8 cellular contexts compared by ENCODE assay signal in genomic region chr3:9422712-9423424, GRCh38. TPM values are rescaled to one million over a fixed set of nuclear protein-coding genes. Genes with fewer than 3 reads are reported as not detected.
DNase-seq lines count a peak whose midpoint lies in the region; ATAC-seq, FAIRE-seq and TF ChIP-seq lines count a peak whose summit lies in the region.

No MANE protein-coding gene starts in this region.

- H3K4me2 ChIP-seq in A549, result peak overlapping the region; percentile 69

- peak overlapping the region; percentile 33 for H3K4me3 Mint-ChIP-seq in mesothelial cell of epicardium

- POLR2A ChIA-PET in A549 (lab: Yijun Ruan, JAX), result interaction anchor here (5.9 kb wide), 1 partner anchor 26 kb away, joined by 62 read pairs; the partner anchor contains the start of gene SETD5

- H3K4me1 Mint-ChIP-seq in mesothelial cell of epicardium, result peaks cover 34% of the 10 kb centered on the region

- no peak for TF ChIP-seq EP300 in A549 (IDR thresholded peaks at IDR 0.05)
- TF ChIP-seq EP300 in tibial nerve (IDR thresholded peaks at IDR 0.05), result peak; percentile 47 to 96

- peaks cover 11% of the 10 kb centered on the region for H3K36me3 Mint-ChIP-seq in mesothelial cell of epicardium

- peak overlapping the region; percentile 18; the same call in 1 of the 3 replicates for H3K4me3 ChIP-seq in A549
- no peak overlapping the region for H3K4me3 ChIP-seq in GM06990 (replicated peaks; ENCODE audit: low read depth, low read length)
- no peak overlapping the region for H3K4me3 ChIP-seq in epithelial cell of esophagus (ENCODE audit: low read length)
- H3K4me3 ChIP-seq in tibial nerve, result no peak overlapping the region

- H3K27ac ChIP-seq in A549, result peak overlapping the region; percentile 85 to 87
- peak overlapping the region; percentile 38 to 90 (median 78) for H3K27ac ChIP-seq in tibial nerve

- TF ChIP-seq POLR2A in A549 (IDR thresholded peaks at IDR 0.05; ENCODE audit: low read length) (no peak), tibial nerve (IDR thresholded peaks at IDR 0.05) (peak in 1 of 2 donors; percentile 42)

- no peaks in the 10 kb centered on the region for H3K27me3 ChIP-seq in GM06990 (replicated peaks; ENCODE audit: control insufficient read depth, insufficient read depth, low read length)
- H3K27me3 ChIP-seq in tibial nerve, result no peaks in the 10 kb centered on the region

- peaks cover 68% of the 10 kb centered on the region for H3K4me1 ChIP-seq in A549
- peaks cover 9 to 89% (median 33%) of the 10 kb centered on the region in 4 donors for H3K4me1 ChIP-seq in tibial nerve

- peak; percentile 59 to 61 for TF ChIP-seq RAD21 in A549 (conservative IDR thresholded peaks at IDR 0.05 in 1 of 2, IDR thresholded peaks at IDR 0.05 in 1 of 2)

- H3K36me3 ChIP-seq in GM06990 (ENCODE audit: control insufficient read depth, insufficient read depth, low read length) (peaks cover 4% of the 10 kb centered on the region), tibial nerve (peaks cover 0 to 16% (median 9%) of the 10 kb centered on the region in 3 donors)

- H3K27ac Mint-ChIP-seq in mesothelial cell of epicardium, result peak overlapping the region; percentile 99

- FAIRE-seq in A549 (lab: Jason Lieb, UNC) (peak; percentile 7), TTC549 (lab: Jason Lieb, UNC) (peak; percentile 61)

- H3K9me3 ChIP-seq in A549 (no peaks in the 10 kb centered on the region), tibial nerve (no peaks in the 10 kb centered on the region)

- CTCF ChIA-PET in A549 (lab: Yijun Ruan, JAX), result interaction anchor here (0.6 to 3.0 kb wide), 8 partner anchors 19 to 73 kb away, joined by 3 to 22 read pairs (median 5); no protein-coding TSS in a partner anchor

- no peaks in the 10 kb centered on the region for H3K9me3 Mint-ChIP-seq in mesothelial cell of epicardium

- H3K27me3 Mint-ChIP-seq in mesothelial cell of epicardium (ENCODE audit: low read depth), result no peaks in the 10 kb centered on the region

- WGBS in A549 (ENCODE audit: missing lambda C conversion rate), result 5% methylated on average over 5 of the region's 5 CpGs
- WGBS in tibial nerve, 2 donors, result 5 to 7% methylated on average over 5 of the region's 5 CpGs

- TF ChIP-seq CTCF in A549 (IDR thresholded peaks at IDR 0.05) (peak; percentile 60), GM06990 (IDR thresholded peaks at IDR 0.05; ENCODE audit: insufficient read depth, low read length, poor library complexity, severe bottlenecking) (peak; percentile 33), epithelial cell of esophagus (IDR thresholded peaks at IDR 0.05; ENCODE audit: insufficient read depth, low read depth, low read length, missing control alignments) (peak; percentile 64), mesothelial cell of epicardium (IDR thresholded peaks at IDR 0.05; ENCODE audit: unreplicated experiment) (peak; percentile 42), tibial nerve (IDR thresholded peaks at IDR 0.05) (peak; percentile 34 to 52 (median 49))

- DNase-seq in A549 (ENCODE audit: low read depth in 1 of 2, low spot score in 1 of 2) (peak; percentile 60 to 90), GM06990 (ENCODE audit: extremely low read depth, insufficient read length) (no peak), NCI-H1694 (lab: John Stamatoyannopoulos, UW) (peak; percentile 56), epithelial cell of esophagus (ENCODE audit: low read depth) (peak; percentile 98), mesothelial cell of epicardium (ENCODE audit: low spot score in 2 of 2, unreplicated experiment in 2 of 2) (peak; percentile 35 to 67), tibial nerve (ENCODE audit: low spot score in 2 of 2) (peak; percentile 70 to 97)

- peak; percentile 94 to 96 for ATAC-seq in A549
- ATAC-seq in HG03135 (IDR thresholded peaks at IDR 0.05; ENCODE audit: unreplicated experiment), result no peak

TF ChIP-seq in A549, 52 proteins besides CTCF, POLR2A, EP300 and RAD21 (continues in another document):
- TF ChIP-seq RARB (CRISPR knock-in tag; IDR thresholded peaks at IDR 0.05) (no peak), EHMT2 (IDR thresholded peaks at IDR 0.05; ENCODE audit: low read depth) (no peak), CBX8 (IDR thresholded peaks at IDR 0.05) (no peak), ZFP36 (IDR thresholded peaks at IDR 0.05; ENCODE audit: borderline replicate concordance, partially characterized antibody) (no peak), E2F6 (IDR thresholded peaks at IDR 0.05; ENCODE audit: borderline replicate concordance, low read depth) (no peak), CHD4 (IDR thresholded peaks at IDR 0.05; ENCODE audit: borderline replicate concordance) (no peak), RFX5 (IDR thresholded peaks at IDR 0.05) (no peak), CEBPB (IDR thresholded peaks at IDR 0.05) (peak; percentile 91 to 99), JUNB (IDR thresholded peaks at IDR 0.05) (no peak), ZNF302 (CRISPR knock-in tag; IDR thresholded peaks at IDR 0.05) (no peak), BHLHE40 (IDR thresholded peaks at IDR 0.05; ENCODE audit: low read depth, low read length) (no peak), TFCP2L1 (CRISPR knock-in tag; IDR thresholded peaks at IDR 0.05) (no peak), HMGXB4 (CRISPR knock-in tag; IDR thresholded peaks at IDR 0.05; ENCODE audit: borderline replicate concordance) (no peak), KDM5A (IDR thresholded peaks at IDR 0.05) (0 out of 2 replicates have a peak, but pooled peaks have one; percentile 27), SREBF2 (IDR thresholded peaks at IDR 0.05) (no peak), MAFK (IDR thresholded peaks at IDR 0.05; ENCODE audit: partially characterized antibody) (no peak), SMC3 (IDR thresholded peaks at IDR 0.05) (no peak; the same call in 2 of the 3 replicates), GATA3 (IDR thresholded peaks at IDR 0.05; ENCODE audit: borderline replicate concordance) (no peak), FOXS1 (CRISPR knock-in tag; IDR thresholded peaks at IDR 0.05) (no peak), JUN (IDR thresholded peaks at IDR 0.05) (peak; percentile 72 to 73; a peak in 2 of 5 replicates), FOSB (CRISPR knock-in tag; IDR thresholded peaks at IDR 0.05) (no peak), ESRRA (IDR thresholded peaks at IDR 0.05; ENCODE audit: borderline replicate concordance, low read length) (no peak), ZC3H11A (IDR thresholded peaks at IDR 0.05) (no peak), BCL3 (IDR thresholded peaks at IDR 0.05) (0 out of 3 replicates have a peak, but pooled peaks have one; percentile 37), HES2 (IDR thresholded peaks at IDR 0.05) (no peak), NFE2L2 (conservative IDR thresholded peaks at IDR 0.05; ENCODE audit: low read length) (no peak), NR3C1 (IDR thresholded peaks at IDR 0.05) (no peak), POLR2AphosphoS2 (conservative IDR thresholded peaks at IDR 0.05; ENCODE audit: low read length) (no peak), FOSL2 (IDR thresholded peaks at IDR 0.05) (no peak), FOSL2 (CRISPR knock-in tag; IDR thresholded peaks at IDR 0.05) (peak; percentile 46; the same call in 1 of the 2 replicates)

RNA-seq across cellular contexts. Expression of gene SETD5, which starts 25.5 kb away (rescaled TPM):
- 92.3 and 116 TPM in 2 replicates for polyA plus RNA-seq in A549 (2011; rRNA removed)
- 27.4 and 36.6 TPM in 2 replicates for polyA plus RNA-seq in A549 (2012; cell fraction: cytosol; rRNA removed)
- 70.5 and 82.3 TPM in 2 replicates for polyA plus RNA-seq in A549 (2012; cell fraction: nucleus; rRNA removed)
- polyA plus RNA-seq in A549 (2017; fragmentation: RNase III; extraction: RNeasy Plus Mini Kit Qiagen cat#74134 plus additional on column Dnase treatment), result 41.7 to 46.1 TPM (median 44.2 TPM) in 3 replicates
- polyA minus RNA-seq in A549 (2011; rRNA and poly(A)+ RNA removed), result 151 and 153 TPM in 2 replicates
- total RNA-seq in mesothelial cell of epicardium, result 247 to 256 TPM (median 254 TPM) in 3 replicates
- total RNA-seq in tibial nerve, result 100 to 1,000 TPM in 3 of 4 donors, 10 to 100 TPM in 1; 96.9 to 130 (median 115) TPM
